8 cellular contexts compared by ENCODE assay signal in genomic region chr5:73160239-73160671, GRCh38. TPM values are rescaled to one million over a fixed set of nuclear protein-coding genes. Genes with fewer than 3 reads are reported as not detected.
A peak's percentile ranks its signal among the peaks of the same experiment; 100 is the strongest.
DNase-seq lines count a peak whose midpoint lies in the region; ATAC-seq and TF ChIP-seq lines count a peak whose summit lies in the region.

No MANE protein-coding gene starts in this region.

- TF ChIP-seq POLR2A in NB4 (IDR thresholded peaks at IDR 0.05; ENCODE audit: extremely low read depth, insufficient read length) (no peak), adrenal gland (IDR thresholded peaks at IDR 0.05) (no peak)

- peaks cover 88% of the 10 kb centered on the region for H3K27me3 ChIP-seq in BLaER1
- peaks cover 12% of the 10 kb centered on the region for H3K27me3 ChIP-seq in adrenal gland

- peaks cover 22% of the 10 kb centered on the region for H3K4me1 Mint-ChIP-seq in activated naive CD8-positive, alpha-beta T cell treated with anti-CD3 and anti-CD28 coated beads, Interleukin-2, amount 10 ng/mL, durations not matched to agents 7 days and 5 days
- H3K4me1 Mint-ChIP-seq in progenitor cell of endocrine pancreas (ENCODE audit: low read depth) = no peaks in the 10 kb centered on the region

- peak overlapping the region; percentile 67 for H3K27ac Mint-ChIP-seq in activated naive CD8-positive, alpha-beta T cell treated with anti-CD3 and anti-CD28 coated beads, Interleukin-2, amount 10 ng/mL, durations not matched to agents 7 days and 5 days
- H3K27ac Mint-ChIP-seq in progenitor cell of endocrine pancreas = no peak overlapping the region

- ATAC-seq in GM21423 (IDR thresholded peaks at IDR 0.05; ENCODE audit: unreplicated experiment) = peak; percentile 90
- peak; percentile 78 for ATAC-seq in activated naive CD8-positive, alpha-beta T cell treated with anti-CD3 and anti-CD28 coated beads, Interleukin-2, amount 10 ng/mL, durations not matched to agents 7 days and 5 days (ENCODE audit: low read depth)

- DNase-seq in NB4 (ENCODE audit: low read depth) (peak; percentile 71), adrenal gland (no peak), inferior parietal cortex (ENCODE audit: extremely low spot score) (no peak), SHP77 (lab: John Stamatoyannopoulos, UW) (no peak), progenitor cell of endocrine pancreas (ENCODE audit: low spot score, unreplicated experiment) (no peak)
- no peak for DNase-seq in activated naive CD8-positive, alpha-beta T cell treated with anti-CD3 and anti-CD28 coated beads, Interleukin-2, amount 10 ng/mL, durations not matched to agents 7 days and 5 days

- H3K27me3 Mint-ChIP-seq in activated naive CD8-positive, alpha-beta T cell treated with anti-CD3 and anti-CD28 coated beads, Interleukin-2, amount 10 ng/mL, durations not matched to agents 7 days and 5 days = peaks cover 88% of the 10 kb centered on the region
- H3K27me3 Mint-ChIP-seq in progenitor cell of endocrine pancreas = peaks cover 20% of the 10 kb centered on the region

- H3K9me3 Mint-ChIP-seq in activated naive CD8-positive, alpha-beta T cell treated with anti-CD3 and anti-CD28 coated beads, Interleukin-2, amount 10 ng/mL, durations not matched to agents 7 days and 5 days = no peaks in the 10 kb centered on the region
- H3K9me3 Mint-ChIP-seq in progenitor cell of endocrine pancreas (ENCODE audit: low read depth) = no peaks in the 10 kb centered on the region

- 65 to 71% (median 69%) methylated on average over 4 of the region's 4 CpGs for WGBS in adrenal gland, 4 donors

- H3K9me3 ChIP-seq in BLaER1 (peaks cover 13% of the 10 kb centered on the region), adrenal gland (replicated peaks in 1 of 3) (no peaks in the 10 kb centered on the region)

- H3K4me2 ChIP-seq in BLaER1 = peak overlapping the region; percentile 33

- intact Hi-C loops in adrenal gland (cut with DNase I) = no loop called here

- no peak overlapping the region for H3K4me3 ChIP-seq in BLaER1
- no peak overlapping the region for H3K4me3 ChIP-seq in NB4 (ENCODE audit: low read depth, low read length)
- H3K4me3 ChIP-seq in adrenal gland = no peak overlapping the region

- POLR2A ChIA-PET in activated naive CD8-positive, alpha-beta T cell treated with anti-CD3 and anti-CD28 coated beads, Interleukin-2, amount 10 ng/mL, durations not matched to agents 7 days and 5 days (lab: Charles Lee) = interaction anchor here (1.0 kb wide), 1 partner anchor 339 kb away, joined by 3 read pairs; no protein-coding TSS in a partner anchor

- no peak overlapping the region for H3K9ac ChIP-seq in BLaER1

- H3K36me3 ChIP-seq in BLaER1 = no peaks in the 10 kb centered on the region
- H3K36me3 ChIP-seq in adrenal gland (replicated peaks in 1 of 2) = no peaks in the 10 kb centered on the region

- H3K27ac ChIP-seq in BLaER1 = no peak overlapping the region
- H3K27ac ChIP-seq in adrenal gland = no peak overlapping the region

- H3K4me1 ChIP-seq in BLaER1 (peaks cover 30% of the 10 kb centered on the region), adrenal gland (replicated peaks in 1 of 2) (no peaks in the 10 kb centered on the region)

- H3K4me3 Mint-ChIP-seq in activated naive CD8-positive, alpha-beta T cell treated with anti-CD3 and anti-CD28 coated beads, Interleukin-2, amount 10 ng/mL, durations not matched to agents 7 days and 5 days = peak overlapping the region; percentile 48
- no peak overlapping the region for H3K4me3 Mint-ChIP-seq in progenitor cell of endocrine pancreas (ENCODE audit: low read depth)

- peaks cover 58% of the 10 kb centered on the region for H4K20me1 ChIP-seq in BLaER1

- no peak for TF ChIP-seq CTCF in NB4 (IDR thresholded peaks at IDR 0.05; ENCODE audit: low read depth, low read length)
- no peak for TF ChIP-seq CTCF in adrenal gland (IDR thresholded peaks at IDR 0.05)
- no peak for TF ChIP-seq CTCF in progenitor cell of endocrine pancreas (IDR thresholded peaks at IDR 0.05; ENCODE audit: unreplicated experiment)

- no peaks in the 10 kb centered on the region for H3K36me3 Mint-ChIP-seq in activated naive CD8-positive, alpha-beta T cell treated with anti-CD3 and anti-CD28 coated beads, Interleukin-2, amount 10 ng/mL, durations not matched to agents 7 days and 5 days
- no peaks in the 10 kb centered on the region for H3K36me3 Mint-ChIP-seq in progenitor cell of endocrine pancreas (ENCODE audit: insufficient read depth)

RNA-seq across cellular contexts. Expression of gene TMEM174, which starts 12.7 kb away (rescaled TPM):
- total RNA-seq in activated naive CD8-positive, alpha-beta T cell treated with anti-CD3 and anti-CD28 coated beads, Interleukin-2, amount 10 ng/mL, durations not matched to agents 7 days and 5 days = not detected
- total RNA-seq in adrenal gland = not detected
- not detected for polyA plus RNA-seq in adrenal gland
- not detected in 2 replicates for total RNA-seq in progenitor cell of endocrine pancreas

RNA-seq across cellular contexts. Expression of gene TMEM171, which starts 39.9 kb away (rescaled TPM):
- under 1 TPM; 0.25 to 0.31 TPM for total RNA-seq in activated naive CD8-positive, alpha-beta T cell treated with anti-CD3 and anti-CD28 coated beads, Interleukin-2, amount 10 ng/mL, durations not matched to agents 7 days and 5 days
- total RNA-seq in adrenal gland (under 1 TPM in 3 of 8 donors, not detected in 5; 0.42 to 0.69 (median 0.51) TPM), progenitor cell of endocrine pancreas (7.1 and 7.7 TPM in 2 replicates)
- polyA plus RNA-seq in adrenal gland = under 1 TPM in 2 of 3 donors, not detected in 1; 0.13 to 0.16 TPM
